8 cellular contexts compared by ENCODE assay signal in genomic region chr9:131739988-131740648, GRCh38.
DNase-seq lines count a peak whose midpoint lies in the region; ATAC-seq lines count a peak whose summit lies in the region.

RAPGEF1 (minus strand) TSS chr9:131740076; CDS start chr9:131739830, 246 bp downstream.

- H3K36me3 ChIP-seq in KOPT-K1 (ENCODE audit: insufficient read depth, low read length): no peaks in the 10 kb centered on the region

- no peaks in the 10 kb centered on the region for H3K9me3 ChIP-seq in KOPT-K1 (ENCODE audit: insufficient read depth, low read length, poor library complexity, severe bottlenecking)

- DNase-seq in COLO668 (lab: John Stamatoyannopoulos, UW; ENCODE audit: unreplicated experiment): peak; percentile 77
- DNase-seq in activated CD4-positive, CD25-positive, alpha-beta regulatory T cell treated with anti-CD3 and anti-CD28 coated beads, Interleukin-2, amount 50 U/mL, for 16 hours (ENCODE audit: low read depth, low spot score): peak; percentile 73
- DNase-seq in central memory CD4-positive, alpha-beta T cell: peak; percentile 77
- peak; percentile 79 for DNase-seq in stimulated activated CD4-positive, alpha-beta T cell treated with anti-CD3 and anti-CD28 coated beads, Interleukin-1b, Interleukin-23, amount 100 ng/mL, for 48 hours
- DNase-seq in Ammon's horn (ENCODE audit: low spot score): no peak

- H3K27ac ChIP-seq in KOPT-K1 (ENCODE audit: low read depth, low read length, poor library complexity, severe bottlenecking): peak within 1 kb of the TSS; percentile 69
- peak within 1 kb of the TSS; percentile 53 for H3K27ac ChIP-seq in layer of hippocampus (ENCODE audit: low read depth, low read length)

- ATAC-seq in GM21360 (IDR thresholded peaks at IDR 0.05; ENCODE audit: unreplicated experiment): peak; percentile 41

- no peaks in the 10 kb centered on the region for H3K27me3 ChIP-seq in layer of hippocampus (ENCODE audit: control insufficient read depth, insufficient read depth, low read length)
